ENCODE assay signal across 8 cellular contexts in genomic region chr4:17807446-17807845, GRCh38. TPM values are rescaled to one million over a fixed set of nuclear protein-coding genes. Genes with fewer than 3 reads are reported as not detected.
DNase-seq lines count a peak whose midpoint lies in the region; ATAC-seq and TF ChIP-seq lines count a peak whose summit lies in the region.

No MANE protein-coding gene starts in this region.

- TF ChIP-seq CTCF in MM.1S (IDR thresholded peaks at IDR 0.05; ENCODE audit: low read length): no peak
- no peak for TF ChIP-seq CTCF in neural progenitor cell (IDR thresholded peaks at IDR 0.05)

- no peaks in the 10 kb centered on the region for H3K9me3 ChIP-seq in CD4-positive, alpha-beta memory T cell (ENCODE audit: control insufficient read depth in 1 of 2, low read length in 2 of 2)
- H3K9me3 ChIP-seq in MM.1S (replicated peaks; ENCODE audit: insufficient read depth, low read length): no peaks in the 10 kb centered on the region
- H3K9me3 ChIP-seq in ectodermal cell (ENCODE audit: control insufficient read depth, low read length): no peaks in the 10 kb centered on the region
- no peaks in the 10 kb centered on the region for H3K9me3 ChIP-seq in neural progenitor cell (ENCODE audit: low read depth)

- peaks cover 60% of the 10 kb centered on the region for H3K4me1 ChIP-seq in CD4-positive, alpha-beta memory T cell (ENCODE audit: insufficient read depth, low read length)
- H3K4me1 ChIP-seq in MM.1S (ENCODE audit: low read length) (peaks cover 22% of the 10 kb centered on the region), ectodermal cell (ENCODE audit: control insufficient read depth, insufficient read depth, low read length) (peaks cover 2% of the 10 kb centered on the region), neural progenitor cell (peaks cover 25% of the 10 kb centered on the region)

- H3K4me2 ChIP-seq in MM.1S (ENCODE audit: low read depth, low read length): peak overlapping the region; percentile 94
- peak overlapping the region; percentile 97 for H3K4me2 ChIP-seq in neural progenitor cell

- peak overlapping the region in 1 of 2 donors; percentile 4 for H3K4me3 ChIP-seq in CD4-positive, alpha-beta memory T cell (ENCODE audit: low read length in 2 of 2)
- H3K4me3 ChIP-seq in MM.1S (ENCODE audit: low read length) (peak overlapping the region; percentile 91), ectodermal cell (ENCODE audit: insufficient read depth, low read depth, low read length) (peak overlapping the region; percentile 11), neural progenitor cell (peak overlapping the region; percentile 98), H7 (ENCODE audit: insufficient read depth, low read depth, low read length) (no peak overlapping the region)

- intact Hi-C loops in CD4-positive, alpha-beta memory T cell (cut with micrococcal nuclease): loop anchor here (5.0 kb wide), 1 partner anchor 170 kb away; no protein-coding TSS in a partner anchor

- 90% methylated on average over 6 of the region's 6 CpGs for WGBS in ectodermal cell, 2 experiments

- H3K9ac ChIP-seq in MM.1S (ENCODE audit: low read length) (no peak overlapping the region; the same call in 1 of the 2 replicates), neural progenitor cell (peak overlapping the region; percentile 0)

- peak overlapping the region in 4 of 7 donors; percentile 37 to 97 (median 62) for H3K27ac Mint-ChIP-seq in CD4-positive, alpha-beta memory T cell
- no peak overlapping the region for H3K27ac Mint-ChIP-seq in neural progenitor cell

- H3K4me1 Mint-ChIP-seq in CD4-positive, alpha-beta memory T cell: peaks cover 51 to 85% (median 64%) of the 10 kb centered on the region in 4 donors
- peaks cover 30% of the 10 kb centered on the region for H3K4me1 Mint-ChIP-seq in neural progenitor cell

- H4K20me1 ChIP-seq in MM.1S (ENCODE audit: insufficient read depth, low read length) (peaks cover 30% of the 10 kb centered on the region), neural progenitor cell (ENCODE audit: low read depth) (peaks cover 72% of the 10 kb centered on the region)

- POLR2A ChIA-PET in CD4-positive, alpha-beta memory T cell (lab: Charles Lee; ENCODE audit: partially characterized antibody): interaction anchor here (1.0 kb wide), 1 partner anchor 193 kb away, joined by 4 read pairs; the partner anchor contains the start of gene MED28

- peaks cover 96% of the 10 kb centered on the region for H3K79me2 ChIP-seq in MM.1S (ENCODE audit: low read length)
- peaks cover 100% of the 10 kb centered on the region for H3K79me2 ChIP-seq in neural progenitor cell (ENCODE audit: low read depth)

- peaks cover 29 to 47% of the 10 kb centered on the region in 2 donors for H3K36me3 Mint-ChIP-seq in CD4-positive, alpha-beta memory T cell
- peaks cover 19% of the 10 kb centered on the region for H3K36me3 Mint-ChIP-seq in neural progenitor cell

- no peak for DNase-seq in CD4-positive, alpha-beta memory T cell
- DNase-seq in MM.1S (no peak), neural progenitor cell (ENCODE audit: low spot score) (no peak), GM19240 (ENCODE audit: insufficient read length, low spot score) (no peak), kidney glomerular epithelial cell (lab: John Stamatoyannopoulos, UW) (no peak), H7 (no peak)

- peaks cover 30% of the 10 kb centered on the region for H3K36me3 ChIP-seq in CD4-positive, alpha-beta memory T cell (ENCODE audit: insufficient read depth, low read length)
- peaks cover 14% of the 10 kb centered on the region; the same call in 1 of the 2 replicates for H3K36me3 ChIP-seq in MM.1S (replicated peaks; ENCODE audit: insufficient read depth, low read length)
- peaks cover 22% of the 10 kb centered on the region for H3K36me3 ChIP-seq in ectodermal cell (ENCODE audit: control insufficient read depth, insufficient read depth, low read length)
- H3K36me3 ChIP-seq in neural progenitor cell: peaks cover 30% of the 10 kb centered on the region
- H3K36me3 ChIP-seq in H7 (replicated peaks; ENCODE audit: control insufficient read depth, insufficient read depth, low read length): peaks cover 12% of the 10 kb centered on the region

- peaks cover 13% of the 10 kb centered on the region for H3F3A ChIP-seq in MM.1S (ENCODE audit: insufficient read depth, low read length)
- no peaks in the 10 kb centered on the region for H3F3A ChIP-seq in neural progenitor cell (ENCODE audit: low read depth)

- H3K27ac ChIP-seq in CD4-positive, alpha-beta memory T cell (ENCODE audit: low read depth, low read length): peak overlapping the region; percentile 14
- H3K27ac ChIP-seq in MM.1S (ENCODE audit: low read length) (no peak overlapping the region), ectodermal cell (ENCODE audit: insufficient read depth, low read depth, low read length, poor library complexity, severe bottlenecking) (no peak overlapping the region), neural progenitor cell (no peak overlapping the region)

- peak overlapping the region; percentile 16 to 100 (median 86) for H3K4me3 Mint-ChIP-seq in CD4-positive, alpha-beta memory T cell
- peak overlapping the region; percentile 95 for H3K4me3 Mint-ChIP-seq in neural progenitor cell

- no peak overlapping the region for H2AFZ ChIP-seq in MM.1S (ENCODE audit: low read length)
- no peak overlapping the region for H2AFZ ChIP-seq in neural progenitor cell (replicated peaks)

- no peak for ATAC-seq in HG03175 (IDR thresholded peaks at IDR 0.05; ENCODE audit: unreplicated experiment)

- H3K27me3 Mint-ChIP-seq in CD4-positive, alpha-beta memory T cell: no peaks in the 10 kb centered on the region
- no peaks in the 10 kb centered on the region for H3K27me3 Mint-ChIP-seq in neural progenitor cell (ENCODE audit: insufficient read depth, low read depth)

- H3K27me3 ChIP-seq in CD4-positive, alpha-beta memory T cell (ENCODE audit: insufficient read depth, low read length): no peaks in the 10 kb centered on the region
- H3K27me3 ChIP-seq in MM.1S (replicated peaks; ENCODE audit: insufficient read depth, low read length) (no peaks in the 10 kb centered on the region), ectodermal cell (ENCODE audit: control insufficient read depth, insufficient read depth, low read length, poor library complexity, severe bottlenecking) (no peaks in the 10 kb centered on the region), neural progenitor cell (no peaks in the 10 kb centered on the region), H7 (ENCODE audit: control insufficient read depth, insufficient read depth, low read length) (no peaks in the 10 kb centered on the region)

- CTCF ChIA-PET in CD4-positive, alpha-beta memory T cell (lab: Charles Lee; ENCODE audit: partially characterized antibody): interaction anchor here (1.1 to 6.8 kb wide), 5 partner anchors 9 to 259 kb away, joined by 3 to 57 read pairs (median 6); no protein-coding TSS in a partner anchor

- H3K9me2 ChIP-seq in MM.1S (replicated peaks; ENCODE audit: insufficient read depth, low read length): no peaks in the 10 kb centered on the region

- peaks cover 0 to 3% (median 0%) of the 10 kb centered on the region in 8 donors for H3K9me3 Mint-ChIP-seq in CD4-positive, alpha-beta memory T cell
- H3K9me3 Mint-ChIP-seq in neural progenitor cell: no peaks in the 10 kb centered on the region

RNA-seq across cellular contexts. Expression of gene DCAF16, which starts 3.1 kb away (rescaled TPM):
- 10 to 100 TPM; 74.7 to 74.9 TPM for total RNA-seq in CD4-positive, alpha-beta memory T cell
- polyA plus RNA-seq in CD4-positive, alpha-beta memory T cell: 10 to 100 TPM; 13.4 to 20.2 TPM
- polyA plus RNA-seq in ectodermal cell (2013, experiment 1 of 4): 55.4 TPM
- 65.4 TPM for polyA plus RNA-seq in ectodermal cell (2013, experiment 2 of 4)
- 45.5 TPM for polyA plus RNA-seq in ectodermal cell (2013, experiment 3 of 4)
- 49.7 TPM for polyA plus RNA-seq in ectodermal cell (2013, experiment 4 of 4)
- total RNA-seq in neural progenitor cell (ENCODE audit: low replicate concordance): 65.7 and 75.8 TPM in 2 replicates
- 26.1 and 31.1 TPM in 2 replicates for total RNA-seq in H7 (2014; rRNA removed; shearing (Covaris generic))

RNA-seq across cellular contexts. Expression of gene NCAPG, which starts 3.3 kb away (rescaled TPM):
- under 1 TPM; 0.20 to 0.83 TPM for total RNA-seq in CD4-positive, alpha-beta memory T cell
- under 1 TPM in 1 of 2 donors, not detected in 1; 0.37 TPM for polyA plus RNA-seq in CD4-positive, alpha-beta memory T cell
- polyA plus RNA-seq in ectodermal cell (2013, experiment 1 of 4): 81.7 TPM
- polyA plus RNA-seq in ectodermal cell (2013, experiment 2 of 4): 77.2 TPM
- polyA plus RNA-seq in ectodermal cell (2013, experiment 3 of 4): 72.1 TPM
- 70.6 TPM for polyA plus RNA-seq in ectodermal cell (2013, experiment 4 of 4)
- total RNA-seq in neural progenitor cell (ENCODE audit: low replicate concordance): 132 and 211 TPM in 2 replicates
- 75.2 and 77.1 TPM in 2 replicates for total RNA-seq in H7 (2014; rRNA removed; shearing (Covaris generic))

RNA-seq across cellular contexts. Expression of gene FAM184B, which starts 26.0 kb away (rescaled TPM):
- not detected for total RNA-seq in CD4-positive, alpha-beta memory T cell
- polyA plus RNA-seq in CD4-positive, alpha-beta memory T cell: not detected
- 0.11 TPM for polyA plus RNA-seq in ectodermal cell (2013, experiment 1 of 4)
- 0.05 TPM for polyA plus RNA-seq in ectodermal cell (2013, experiment 2 of 4)
- not detected for polyA plus RNA-seq in ectodermal cell (2013, experiment 3 of 4)
- polyA plus RNA-seq in ectodermal cell (2013, experiment 4 of 4): 0.04 TPM
- 0.03 TPM in 1 of 2 replicates, not detected in the other for total RNA-seq in neural progenitor cell (ENCODE audit: low replicate concordance)
- total RNA-seq in H7 (2014; rRNA removed; shearing (Covaris generic)): not detected in 2 replicates

Comparison
In these comparisons a context has a peak if more than half of its experiments do, and no peak if none do; other contexts are left out.
1. RNA of gene NCAPG, which starts 3.3 kb away (total RNA-seq): 132 to 211 TPM in neural progenitor cell and 75.2 to 77.1 TPM in H7; 0.20 to 0.83 TPM in CD4-positive, alpha-beta memory T cell; every median in the first group is over 10 times any median in the second.